ENCODE assay signal across 31 cellular contexts in genomic region chr1:230577537-230577936, GRCh38.
"Had no signal": no experiment of that assay in that cellular context is flagged by ENCODE, and none has a peak within 500 bp of the region (broad histone marks: within the 10 kb centered on the region; RNA-seq: fewer than 3 reads in every experiment).

No MANE protein-coding gene starts in this region.

- H3K4me3 ChIP-seq: adrenal gland, ascending aorta, body of pancreas, breast epithelium, cardiac muscle cell had no signal

- H3K9me3 ChIP-seq: adrenal gland, ascending aorta, body of pancreas had no signal

- H3K27me3 ChIP-seq: adrenal gland, ascending aorta, body of pancreas, brain microvascular endothelial cell, breast epithelium, cardiac muscle cell had no signal

- H3K4me1 ChIP-seq: ascending aorta, breast epithelium had no signal

- H3K36me3 ChIP-seq: adrenal gland, ascending aorta, brain microvascular endothelial cell, breast epithelium, cardiac muscle cell had no signal

- DNase-seq: activated effector memory CD4-positive, alpha-beta T cell treated with anti-CD3 and anti-CD28 coated beads, Interleukin-2, amount 50 U/mL, for 16 hours; activated effector memory CD4-positive, alpha-beta T cell treated with Interleukin-2 at 50 U/mL for 16 hours; activated gamma-delta T cell; activated gamma-delta T cell treated with Interleukin-2 at 50 U/mL for 16 hours; activated naive CD4-positive, alpha-beta T cell; activated naive CD4-positive, alpha-beta T cell treated with anti-CD3 and anti-CD28 coated beads for 36 hours; activated naive CD4-positive, alpha-beta T cell treated with anti-CD3 and anti-CD28 coated beads, Interleukin-2, amount 10 ng/mL, durations not matched to agents 7 days and 5 days; activated naive CD4-positive, alpha-beta T cell treated with anti-CD3 and anti-CD28 coated beads, Interleukin-2, amount 50 U/mL, for 16 hours; activated naive CD4-positive, alpha-beta T cell treated with Interleukin-2 at 50 U/mL for 16 hours; activated naive CD8-positive, alpha-beta T cell treated with anti-CD3 and anti-CD28 coated beads for 36 hours; activated naive CD8-positive, alpha-beta T cell treated with anti-CD3 and anti-CD28 coated beads, Interleukin-2, amount 10 ng/mL, durations not matched to agents 7 days and 5 days; activated naive CD8-positive, alpha-beta T cell treated with anti-CD3 and anti-CD28 coated beads, Interleukin-2, amount 50 U/mL, for 24 hours; activated T-cell treated with anti-CD3 and anti-CD28 coated beads, Interleukin-2, amount 50 U/mL, for 24 hours; activated T-cell treated with anti-CD3 and anti-CD28 coated beads, Interleukin-2, amount 50 U/mL, for 4 hours; activated T-cell treated with anti-CD3 and anti-CD28 coated beads, Interleukin-2, amount 50 U/mL, for 48 hours; activated T-cell treated with anti-CD3 and anti-CD28 coated beads, Interleukin-2, amount 50 U/mL, for 72 hours; adrenal gland; amniotic stem cell; amygdala; anterior cingulate cortex; aorta; body of pancreas; brain microvascular endothelial cell; caudate nucleus; central memory CD4-positive, alpha-beta T cell; cerebellar nuclear complex had no signal

- ATAC-seq: activated naive CD4-positive, alpha-beta T cell treated with anti-CD3 and anti-CD28 coated beads, Interleukin-2, amount 50 U/mL, for 72 hours; activated naive CD8-positive, alpha-beta T cell treated with anti-CD3 and anti-CD28 coated beads, Interleukin-2, amount 50 U/mL, for 24 hours; activated T-cell treated with anti-CD3 and anti-CD28 coated beads, Interleukin-2, amount 50 U/mL, for 4 hours; activated T-cell treated with anti-CD3 and anti-CD28 coated beads, Interleukin-2, amount 50 U/mL, for 72 hours; activated T-helper 17 cell treated with anti-CD3 and anti-CD28 coated beads, Interleukin-2, amount 50 U/mL, for 72 hours; body of pancreas had no signal

- H3K27ac ChIP-seq: adrenal gland, ascending aorta, body of pancreas, brain microvascular endothelial cell, breast epithelium, cardiac muscle cell had no signal
